8 cellular contexts compared by ENCODE assay signal in genomic region chr4:116358633-116359222, GRCh38.
A peak's percentile ranks its signal among the peaks of the same experiment; 100 is the strongest.
DNase-seq lines count a peak whose midpoint lies in the region; ATAC-seq and TF ChIP-seq lines count a peak whose summit lies in the region.

No MANE protein-coding gene starts in this region.

- H2BK120ac ChIP-seq in neuronal stem cell (ENCODE audit: low read depth, low read length), result no peak overlapping the region

- H2AFZ ChIP-seq in Loucy (ENCODE audit: low read length) (no peak overlapping the region), neuronal stem cell (ENCODE audit: low read length) (no peak overlapping the region)

- DNase-seq in AML-193 (lab: John Stamatoyannopoulos, UW) (peak; percentile 60 to 64), SKM-1 (lab: John Stamatoyannopoulos, UW; ENCODE audit: unreplicated experiment) (peak; percentile 20), epithelial cell of proximal tubule (ENCODE audit: low read depth) (peak; percentile 60), neuronal stem cell (ENCODE audit: low spot score) (peak; percentile 36)

- H2BK5ac ChIP-seq in neuronal stem cell (ENCODE audit: low read length), result no peak overlapping the region

- ATAC-seq in GM18498 (IDR thresholded peaks at IDR 0.05; ENCODE audit: unreplicated experiment) (peak; percentile 99), HG02610 (IDR thresholded peaks at IDR 0.05; ENCODE audit: unreplicated experiment) (peak; percentile 96)
- ATAC-seq in activated CD4-positive, CD25-positive, alpha-beta regulatory T cell treated with anti-CD3 and anti-CD28 coated beads, Interleukin-2, amount 50 U/mL, for 24 hours, result no peak

- H3K4ac ChIP-seq in neuronal stem cell (ENCODE audit: low read length), result no peak overlapping the region

- no peaks in the 10 kb centered on the region for H3K9me2 ChIP-seq in Loucy (replicated peaks; ENCODE audit: low read depth, low read length)

- H3K4me1 ChIP-seq in Loucy (ENCODE audit: insufficient read depth, low read length, poor library complexity, severe bottlenecking) (no peaks in the 10 kb centered on the region), neuronal stem cell (ENCODE audit: control insufficient read depth in 2 of 2, insufficient read depth in 1 of 2, low read depth in 1 of 2, low read length in 2 of 2) (no peaks in the 10 kb centered on the region)

- H3K4me2 ChIP-seq in Loucy (ENCODE audit: low read depth, low read length, poor library complexity, severe bottlenecking) (no peak overlapping the region), neuronal stem cell (ENCODE audit: insufficient read depth, low read length, poor library complexity, severe bottlenecking) (no peak overlapping the region)

- H4K8ac ChIP-seq in neuronal stem cell (ENCODE audit: low read depth, low read length), result no peak overlapping the region

- no CpG with 5 or more reads among the region's 11 CpGs for WGBS in neuronal stem cell (ENCODE audit: extremely low coverage in 2 of 2, insufficient read length in 2 of 2, insufficient replicate concordance in 1 of 2), 2 donors

- no peak overlapping the region for H2BK12ac ChIP-seq in neuronal stem cell (ENCODE audit: low read length)

- no peaks in the 10 kb centered on the region for H4K20me1 ChIP-seq in Loucy (ENCODE audit: insufficient read depth, low read length, poor library complexity, severe bottlenecking)

- no peak overlapping the region for H2BK15ac ChIP-seq in neuronal stem cell (ENCODE audit: low read length)

- no peaks in the 10 kb centered on the region for H3K27me3 ChIP-seq in Loucy (ENCODE audit: insufficient read depth, low read length, poor library complexity, severe bottlenecking)
- no peaks in the 10 kb centered on the region for H3K27me3 ChIP-seq in neuronal stem cell (ENCODE audit: control insufficient read depth in 3 of 3, insufficient read depth in 3 of 3, low read depth in 1 of 3, low read length in 3 of 3)

- H4K91ac ChIP-seq in neuronal stem cell (ENCODE audit: low read depth, low read length, poor library complexity), result no peak overlapping the region

- H3K27ac ChIP-seq in neuronal stem cell (replicated peaks; ENCODE audit: low read length), result no peak overlapping the region

- H3K9me3 ChIP-seq in Loucy (ENCODE audit: insufficient read depth, low read depth, low read length) (no peaks in the 10 kb centered on the region), neuronal stem cell (replicated peaks in 1 of 2; ENCODE audit: control insufficient read depth in 2 of 2, insufficient read depth in 1 of 2, low read depth in 1 of 2, low read length in 2 of 2) (peaks cover 5 to 6% of the 10 kb centered on the region in 2 donors)

- no peak overlapping the region for H3K18ac ChIP-seq in neuronal stem cell (ENCODE audit: low read length)

- H3K79me2 ChIP-seq in Loucy (ENCODE audit: insufficient read depth, low read length), result no peaks in the 10 kb centered on the region

- H3K79me1 ChIP-seq in neuronal stem cell (ENCODE audit: low read depth, low read length), result no peaks in the 10 kb centered on the region

- H3K36me3 ChIP-seq in Loucy (ENCODE audit: insufficient read depth, low read length) (no peaks in the 10 kb centered on the region), neuronal stem cell (replicated peaks in 1 of 2; ENCODE audit: control insufficient read depth in 2 of 2, insufficient read depth in 2 of 2, low read length in 2 of 2) (no peaks in the 10 kb centered on the region)

- TF ChIP-seq CTCF in Loucy (conservative IDR thresholded peaks at IDR 0.05; ENCODE audit: low read length) (peak; percentile 82), epithelial cell of proximal tubule (conservative IDR thresholded peaks at IDR 0.05; ENCODE audit: low read depth, low read length) (peak; percentile 81)

- H3K14ac ChIP-seq in neuronal stem cell (ENCODE audit: low read length), result no peak overlapping the region

- no peak overlapping the region for H3K4me3 ChIP-seq in Loucy (ENCODE audit: low read length, poor library complexity, severe bottlenecking)
- H3K4me3 ChIP-seq in epithelial cell of proximal tubule (ENCODE audit: low read depth, low read length), result no peak overlapping the region
- no peak overlapping the region for H3K4me3 ChIP-seq in neuronal stem cell (ENCODE audit: low read length in 2 of 2)

- H3F3A ChIP-seq in Loucy (ENCODE audit: low read depth), result no peaks in the 10 kb centered on the region

- H2AK5ac ChIP-seq in neuronal stem cell (ENCODE audit: low read depth, low read length), result no peak overlapping the region

- H3K23ac ChIP-seq in neuronal stem cell (ENCODE audit: low read depth, low read length, poor library complexity), result no peak overlapping the region

- H3K9ac ChIP-seq in Loucy (ENCODE audit: low read depth, low read length, poor library complexity, severe bottlenecking) (no peak overlapping the region), neuronal stem cell (ENCODE audit: low read depth, low read length, poor library complexity) (no peak overlapping the region)

Comparison
In these comparisons a context has a peak if more than half of its experiments do, and no peak if none do; other contexts are left out.
1. ATAC-seq: peak in GM18498 (single experiment) and HG02610 (single experiment); none in activated CD4-positive, CD25-positive, alpha-beta regulatory T cell treated with anti-CD3 and anti-CD28 coated beads, Interleukin-2, amount 50 U/mL, for 24 hours (0 of 2).
2. Peak in every context shown above with its lines, with median percentiles within 50 percentile points of each other: DNase-seq.